22 cellular contexts compared by ENCODE assay signal in genomic region chr6:37491830-37492208, GRCh38. TPM values are rescaled to one million over a fixed set of nuclear protein-coding genes. Genes with fewer than 3 reads are reported as not detected.
DNase-seq lines count a peak whose midpoint lies in the region; ATAC-seq and TF ChIP-seq lines count a peak whose summit lies in the region.
"Had no signal": no experiment of that assay in that cellular context is flagged by ENCODE, and none has a peak within 500 bp of the region (broad histone marks: within the 10 kb centered on the region; RNA-seq: fewer than 3 reads in every experiment).

No MANE protein-coding gene starts in this region.

- H3K27me3 ChIP-seq in BLaER1 treated with 17β-estradiol and CSF1 and Interleukin-3, amounts not matched to agents 10 nM and 100 nM: no peaks in the 10 kb centered on the region
- no peaks in the 10 kb centered on the region for H3K27me3 ChIP-seq in CD8-positive, alpha-beta memory T cell (ENCODE audit: insufficient read depth, low read length, poor library complexity, severe bottlenecking)
- H3K27me3 ChIP-seq: stomach, upper lobe of right lung had no signal

- peaks cover 0 to 16% (median 5%) of the 10 kb centered on the region in 11 experiments; a peak in 4 of 22 replicates for H3K36me3 ChIP-seq in BLaER1 treated with 17β-estradiol and CSF1 and Interleukin-3, amounts not matched to agents 10 nM and 100 nM
- H3K36me3 ChIP-seq in CD8-positive, alpha-beta memory T cell (ENCODE audit: insufficient read depth, low read length): no peaks in the 10 kb centered on the region
- H3K36me3 ChIP-seq: upper lobe of right lung had no signal

- no peaks in the 10 kb centered on the region for H3K27me3 Mint-ChIP-seq in CD8-positive, alpha-beta memory T cell
- no peaks in the 10 kb centered on the region for H3K27me3 Mint-ChIP-seq in activated T-helper 1 cell treated with anti-CD3 and anti-CD28 coated beads, Interleukin-12 subunit alpha, Interleukin-12 subunit beta, Interleukin-2, Interleukin-4 antibody, amounts not matched to agents 30 ng/mL and 10 ng/mL and 1 ng/mL, durations not matched to agents 14 hours and 24 hours and 36 hours (ENCODE audit: insufficient read depth)
- no peaks in the 10 kb centered on the region for H3K27me3 Mint-ChIP-seq in memory B cell

- DNase-seq in CD8-positive, alpha-beta memory T cell: peak in 2 of 5 donors; percentile 14 to 46
- DNase-seq in activated T-helper 1 cell treated with anti-CD3 and anti-CD28 coated beads, Interleukin-12 subunit alpha, Interleukin-12 subunit beta, Interleukin-2, Interleukin-4 antibody, amounts not matched to agents 30 ng/mL and 10 ng/mL and 1 ng/mL, durations not matched to agents 14 hours and 24 hours and 36 hours (ENCODE audit: low spot score): no peak
- DNase-seq in memory B cell (ENCODE audit: low spot score in 2 of 2): no peak
- DNase-seq in SW480 (ENCODE audit: low spot score): no peak
- no peak for DNase-seq in SIG-M5 (lab: John Stamatoyannopoulos, UW)
- DNase-seq in foreskin fibroblast: no peak
- DNase-seq: activated naive CD4-positive, alpha-beta T cell treated with anti-CD3 and anti-CD28 coated beads, Interleukin-2, amount 50 U/mL, for 16 hours; Calu3; effector CD8-positive, alpha-beta T cell; HCEC 1CT; left cardiac atrium; NCI-H2029 treated with DMSO at 0.1 percent for 48 hours; NK-92 treated with Interleukin-12 subunit alpha and Interleukin-12 subunit beta, amount 100 ng/mL, for 24 hours; psoas muscle; small intestine; upper lobe of right lung had no signal

- POLR2A ChIA-PET in CD8-positive, alpha-beta memory T cell (lab: Charles Lee): interaction anchor here (1.9 to 2.4 kb wide), 2 partner anchors 11 to 25 kb away, joined by 8 to 14 read pairs; no protein-coding TSS in a partner anchor

- intact Hi-C loops in activated T-helper 1 cell treated with anti-CD3 and anti-CD28 coated beads, Interleukin-12 subunit alpha, Interleukin-12 subunit beta, Interleukin-2, Interleukin-4 antibody, amounts not matched to agents 30 ng/mL and 10 ng/mL and 1 ng/mL, durations not matched to agents 14 hours and 24 hours and 36 hours (cut with micrococcal nuclease): no loop called here

- H3K36me3 Mint-ChIP-seq in CD8-positive, alpha-beta memory T cell: peaks cover 0 to 20% (median 7%) of the 10 kb centered on the region in 3 donors
- peaks cover 13% of the 10 kb centered on the region for H3K36me3 Mint-ChIP-seq in activated T-helper 1 cell treated with anti-CD3 and anti-CD28 coated beads, Interleukin-12 subunit alpha, Interleukin-12 subunit beta, Interleukin-2, Interleukin-4 antibody, amounts not matched to agents 30 ng/mL and 10 ng/mL and 1 ng/mL, durations not matched to agents 14 hours and 24 hours and 36 hours (ENCODE audit: low read depth)
- H3K36me3 Mint-ChIP-seq in memory B cell: peaks cover 3% of the 10 kb centered on the region
- H3K36me3 Mint-ChIP-seq: mesothelial cell of epicardium had no signal

- H3K4me1 ChIP-seq in BLaER1 treated with 17β-estradiol and CSF1 and Interleukin-3, amounts not matched to agents 10 nM and 100 nM: peaks cover 3 to 68% (median 58%) of the 10 kb centered on the region in 10 experiments; a peak in 17 of 20 replicates
- H3K4me1 ChIP-seq in CD8-positive, alpha-beta memory T cell (ENCODE audit: insufficient read depth, low read length): peaks cover 48% of the 10 kb centered on the region
- H3K4me1 ChIP-seq: psoas muscle, upper lobe of right lung had no signal

- H3K9ac ChIP-seq in BLaER1 treated with 17β-estradiol and CSF1 and Interleukin-3, amounts not matched to agents 10 nM and 100 nM: peak overlapping the region in 3 of 11 experiments; percentile 25 to 61 (median 50); a peak in 1 of 22 replicates
- H3K9ac ChIP-seq: SK-N-SH had no signal

- H3K27ac Mint-ChIP-seq in CD8-positive, alpha-beta memory T cell: peak overlapping the region; percentile 90 to 99 (median 96)
- peak overlapping the region; percentile 67 for H3K27ac Mint-ChIP-seq in activated T-helper 1 cell treated with anti-CD3 and anti-CD28 coated beads, Interleukin-12 subunit alpha, Interleukin-12 subunit beta, Interleukin-2, Interleukin-4 antibody, amounts not matched to agents 30 ng/mL and 10 ng/mL and 1 ng/mL, durations not matched to agents 14 hours and 24 hours and 36 hours
- H3K27ac Mint-ChIP-seq in memory B cell: peak overlapping the region; percentile 73
- H3K27ac Mint-ChIP-seq: mesothelial cell of epicardium had no signal

- no peak for TF ChIP-seq CTCF in foreskin fibroblast (IDR thresholded peaks at IDR 0.05; ENCODE audit: low read depth, low read length)

- H3K4me2 ChIP-seq in BLaER1 treated with 17β-estradiol and CSF1 and Interleukin-3, amounts not matched to agents 10 nM and 100 nM: peak overlapping the region in 6 of 11 experiments; percentile 52 to 76 (median 68); a peak in 9 of 22 replicates
- H3K4me2 ChIP-seq: SK-N-SH had no signal

- H3K9me3 ChIP-seq in BLaER1 treated with 17β-estradiol and CSF1 and Interleukin-3, amounts not matched to agents 10 nM and 100 nM (replicated peaks in 1 of 11): no peaks in the 10 kb centered on the region
- no peaks in the 10 kb centered on the region for H3K9me3 ChIP-seq in CD8-positive, alpha-beta memory T cell (ENCODE audit: low read length)
- H3K9me3 ChIP-seq: psoas muscle, SK-N-SH, stomach, upper lobe of right lung had no signal

- ATAC-seq in memory B cell (ENCODE audit: low read depth): no peak
- ATAC-seq in GM19455 (IDR thresholded peaks at IDR 0.05; ENCODE audit: unreplicated experiment): no peak
- ATAC-seq: upper lobe of right lung had no signal

- H3K27ac ChIP-seq in BLaER1 treated with 17β-estradiol and CSF1 and Interleukin-3, amounts not matched to agents 10 nM and 100 nM: no peak overlapping the region
- no peak overlapping the region for H3K27ac ChIP-seq in CD8-positive, alpha-beta memory T cell (ENCODE audit: low read depth, low read length)
- H3K27ac ChIP-seq: psoas muscle, stomach, upper lobe of right lung had no signal

- H3K4me1 Mint-ChIP-seq in CD8-positive, alpha-beta memory T cell: peaks cover 71 to 93% (median 87%) of the 10 kb centered on the region in 3 donors
- peaks cover 72% of the 10 kb centered on the region for H3K4me1 Mint-ChIP-seq in activated T-helper 1 cell treated with anti-CD3 and anti-CD28 coated beads, Interleukin-12 subunit alpha, Interleukin-12 subunit beta, Interleukin-2, Interleukin-4 antibody, amounts not matched to agents 30 ng/mL and 10 ng/mL and 1 ng/mL, durations not matched to agents 14 hours and 24 hours and 36 hours (ENCODE audit: low read depth)
- peaks cover 40% of the 10 kb centered on the region for H3K4me1 Mint-ChIP-seq in memory B cell

- peak overlapping the region in 6 of 7 donors; percentile 36 to 65 (median 54) for H3K4me3 Mint-ChIP-seq in CD8-positive, alpha-beta memory T cell
- H3K4me3 Mint-ChIP-seq in activated T-helper 1 cell treated with anti-CD3 and anti-CD28 coated beads, Interleukin-12 subunit alpha, Interleukin-12 subunit beta, Interleukin-2, Interleukin-4 antibody, amounts not matched to agents 30 ng/mL and 10 ng/mL and 1 ng/mL, durations not matched to agents 14 hours and 24 hours and 36 hours: no peak overlapping the region
- H3K4me3 Mint-ChIP-seq in memory B cell: no peak overlapping the region
- H3K4me3 Mint-ChIP-seq: mesothelial cell of epicardium, neural crest cell had no signal

- H4K20me1 ChIP-seq in BLaER1 treated with 17β-estradiol and CSF1 and Interleukin-3, amounts not matched to agents 10 nM and 100 nM: peaks cover 38 to 72% (median 58%) of the 10 kb centered on the region in 11 experiments; a peak in 20 of 22 replicates

- H3K9me3 Mint-ChIP-seq in CD8-positive, alpha-beta memory T cell: no peaks in the 10 kb centered on the region
- H3K9me3 Mint-ChIP-seq in activated T-helper 1 cell treated with anti-CD3 and anti-CD28 coated beads, Interleukin-12 subunit alpha, Interleukin-12 subunit beta, Interleukin-2, Interleukin-4 antibody, amounts not matched to agents 30 ng/mL and 10 ng/mL and 1 ng/mL, durations not matched to agents 14 hours and 24 hours and 36 hours: no peaks in the 10 kb centered on the region
- no peaks in the 10 kb centered on the region for H3K9me3 Mint-ChIP-seq in memory B cell
- H3K9me3 Mint-ChIP-seq: mesothelial cell of epicardium, neural crest cell had no signal

- CTCF ChIA-PET in CD8-positive, alpha-beta memory T cell (lab: Charles Lee): interaction anchor here (0.7 to 3.6 kb wide), 15 partner anchors 11 to 213 kb away, joined by 3 to 29 read pairs (median 5); partner anchors contain the start of gene CMTR1

- no peak overlapping the region for H3K4me3 ChIP-seq in BLaER1 treated with 17β-estradiol and CSF1 and Interleukin-3, amounts not matched to agents 10 nM and 100 nM
- H3K4me3 ChIP-seq in CD8-positive, alpha-beta memory T cell (ENCODE audit: low read length): no peak overlapping the region
- no peak overlapping the region for H3K4me3 ChIP-seq in foreskin fibroblast (ENCODE audit: low read depth in 1 of 2, low read length in 2 of 2)
- H3K4me3 ChIP-seq: psoas muscle, stomach, upper lobe of right lung had no signal

RNA-seq across cellular contexts. Expression of gene CCDC167, which starts 7.9 kb away (rescaled TPM):
- total RNA-seq in CD8-positive, alpha-beta memory T cell: 10 to 100 TPM; 79.5 to 86.3 TPM
- polyA plus RNA-seq in CD8-positive, alpha-beta memory T cell: 181 TPM
- 66.6 and 72.4 TPM in 2 replicates for total RNA-seq in activated T-helper 1 cell treated with anti-CD3 and anti-CD28 coated beads, Interleukin-12 subunit alpha, Interleukin-12 subunit beta, Interleukin-2, Interleukin-4 antibody, amounts not matched to agents 30 ng/mL and 10 ng/mL and 1 ng/mL, durations not matched to agents 14 hours and 24 hours and 36 hours

RNA-seq across cellular contexts. Expression of gene CMTR1, which starts 58.8 kb away (rescaled TPM):
- total RNA-seq in CD8-positive, alpha-beta memory T cell: 10 to 100 TPM; 54.3 TPM
- 25.8 TPM for polyA plus RNA-seq in CD8-positive, alpha-beta memory T cell
- 53.5 and 54.4 TPM in 2 replicates for total RNA-seq in activated T-helper 1 cell treated with anti-CD3 and anti-CD28 coated beads, Interleukin-12 subunit alpha, Interleukin-12 subunit beta, Interleukin-2, Interleukin-4 antibody, amounts not matched to agents 30 ng/mL and 10 ng/mL and 1 ng/mL, durations not matched to agents 14 hours and 24 hours and 36 hours

Comparison
In these comparisons a context has a peak if more than half of its experiments do, and no peak if none do; other contexts are left out.
1. H3K4me3 Mint-ChIP-seq: peak in CD8-positive, alpha-beta memory T cell (6 of 7); none in activated T-helper 1 cell treated with anti-CD3 and anti-CD28 coated beads, Interleukin-12 subunit alpha, Interleukin-12 subunit beta, Interleukin-2, Interleukin-4 antibody, amounts not matched to agents 30 ng/mL and 10 ng/mL and 1 ng/mL, durations not matched to agents 14 hours and 24 hours and 36 hours (single experiment) and memory B cell (single experiment).
2. Peak in every context shown above with its lines, with median percentiles within 50 percentile points of each other: H3K27ac Mint-ChIP-seq.